ENCODE assay signal across 15 cellular contexts in the genomic region with DNA sequence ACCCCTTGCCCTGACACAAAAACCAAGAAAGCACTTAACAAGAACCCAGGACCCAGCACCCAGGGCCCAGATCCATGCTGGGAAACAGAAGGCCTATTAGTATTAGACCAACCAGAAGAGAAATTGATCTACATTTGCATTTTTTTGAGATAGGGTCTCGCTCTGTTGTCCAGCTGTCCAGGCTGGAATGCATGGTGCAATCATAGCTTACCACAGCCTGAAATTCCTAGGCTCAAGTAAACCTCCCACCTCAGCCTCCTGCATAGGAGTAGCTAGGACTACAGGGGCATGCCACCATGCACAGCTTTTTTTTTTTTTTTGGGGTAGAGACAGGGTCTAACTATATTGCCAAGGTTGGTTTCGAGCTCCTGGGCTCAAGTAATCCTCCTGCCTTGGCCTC. TPM values are rescaled to one million over a fixed set of nuclear protein-coding genes. Genes with fewer than 3 reads are reported as not detected.
A peak's percentile ranks its signal among the peaks of the same experiment; 100 is the strongest.
DNase-seq lines count a peak whose midpoint lies in the region; ATAC-seq and TF ChIP-seq lines count a peak whose summit lies in the region.
"Had no signal": no experiment of that assay in that cellular context is flagged by ENCODE, and none has a peak within 500 bp of the region (broad histone marks: within the 10 kb centered on the region; RNA-seq: fewer than 3 reads in every experiment).

No MANE protein-coding gene starts in this region.

- H3K4me2 ChIP-seq in PC-9: peak overlapping the region; percentile 62; the same call in 1 of the 2 replicates

- H3K27ac ChIP-seq in PC-9: no peak overlapping the region
- H3K27ac ChIP-seq in esophagus (ENCODE audit: low read depth in 2 of 2, low read length in 1 of 2): peak overlapping the region; percentile 45 to 74
- H3K27ac ChIP-seq: SJSA1, VCaP had no signal

- H3K9me3 Mint-ChIP-seq in activated naive CD4-positive, alpha-beta T cell treated with anti-CD3 and anti-CD28 coated beads for 36 hours: no peaks in the 10 kb centered on the region
- no peaks in the 10 kb centered on the region for H3K9me3 Mint-ChIP-seq in stimulated activated effector memory CD8-positive, alpha-beta T cell treated with anti-CD3 and anti-CD28 coated beads, Interleukin-12 subunit alpha, Interleukin-12 subunit beta, amount 100 ng/mL, for 72 hours

- no peak overlapping the region for H2AFZ ChIP-seq in PC-9

- peaks cover 44% of the 10 kb centered on the region for H3F3A ChIP-seq in PC-9 (ENCODE audit: insufficient read depth, low read depth)

- TF ChIP-seq CTCF in PC-9 (conservative IDR thresholded peaks at IDR 0.05): no peak

- 82 to 89% methylated on average over 2 of the region's 2 CpGs for WGBS in esophagus, 2 donors

- H3K4me1 Mint-ChIP-seq in activated naive CD4-positive, alpha-beta T cell treated with anti-CD3 and anti-CD28 coated beads for 36 hours (ENCODE audit: low read depth): peaks cover 88% of the 10 kb centered on the region
- H3K4me1 Mint-ChIP-seq in stimulated activated effector memory CD8-positive, alpha-beta T cell treated with anti-CD3 and anti-CD28 coated beads, Interleukin-12 subunit alpha, Interleukin-12 subunit beta, amount 100 ng/mL, for 72 hours: peaks cover 94% of the 10 kb centered on the region

- intact Hi-C loops in activated naive CD4-positive, alpha-beta T cell treated with anti-CD3 and anti-CD28 coated beads for 36 hours (cut with micrococcal nuclease): loop anchor here (5.0 kb wide), 1 partner anchor 37 kb away; no protein-coding TSS in a partner anchor
- intact Hi-C loops in PC-9 (cut with micrococcal nuclease; ENCODE audit: unreplicated experiment): no loop called here

- POLR2A ChIA-PET in PC-9 (lab: Charles Lee; ENCODE audit: unreplicated experiment): interaction anchor here (0.9 kb wide), 1 partner anchor 1074 kb away, joined by 6 read pairs; no protein-coding TSS in a partner anchor

- H3K27me3 ChIP-seq in PC-9 (ENCODE audit: insufficient read depth, low read depth): no peaks in the 10 kb centered on the region
- H3K27me3 ChIP-seq in esophagus (ENCODE audit: control insufficient read depth in 1 of 2, insufficient read depth in 2 of 2, low read length in 2 of 2): no peaks in the 10 kb centered on the region
- H3K27me3 ChIP-seq: SJSA1, suprapubic skin had no signal

- H3K4me3 Mint-ChIP-seq in activated naive CD4-positive, alpha-beta T cell treated with anti-CD3 and anti-CD28 coated beads for 36 hours: no peak overlapping the region
- H3K4me3 Mint-ChIP-seq in stimulated activated effector memory CD8-positive, alpha-beta T cell treated with anti-CD3 and anti-CD28 coated beads, Interleukin-12 subunit alpha, Interleukin-12 subunit beta, amount 100 ng/mL, for 72 hours: peak overlapping the region; percentile 73

- H3K4me3 ChIP-seq in PC-9: no peak overlapping the region
- H3K4me3 ChIP-seq in esophagus (ENCODE audit: low read depth in 1 of 2, low read length in 2 of 2): no peak overlapping the region
- H3K4me3 ChIP-seq: HAP-1, lung, SJSA1, suprapubic skin had no signal

- peaks cover 87% of the 10 kb centered on the region for H3K79me2 ChIP-seq in PC-9 (ENCODE audit: low read depth)

- peaks cover 19% of the 10 kb centered on the region for H3K36me3 Mint-ChIP-seq in activated naive CD4-positive, alpha-beta T cell treated with anti-CD3 and anti-CD28 coated beads for 36 hours (ENCODE audit: low read depth)
- H3K36me3 Mint-ChIP-seq in stimulated activated effector memory CD8-positive, alpha-beta T cell treated with anti-CD3 and anti-CD28 coated beads, Interleukin-12 subunit alpha, Interleukin-12 subunit beta, amount 100 ng/mL, for 72 hours: peaks cover 50% of the 10 kb centered on the region

- CTCF ChIA-PET in activated naive CD4-positive, alpha-beta T cell treated with anti-CD3 and anti-CD28 coated beads for 36 hours (lab: Charles Lee): interaction anchor here (0.6 to 0.7 kb wide), 2 partner anchors 30 to 102 kb away, joined by 3 read pairs; no protein-coding TSS in a partner anchor
- CTCF ChIA-PET in PC-9 (lab: Charles Lee): no interaction called here

- H3K9me3 ChIP-seq in PC-9 (ENCODE audit: insufficient read depth, low read depth) (no peaks in the 10 kb centered on the region), esophagus (ENCODE audit: control insufficient read depth in 2 of 2, insufficient read depth in 1 of 2, low read depth in 1 of 2, low read length in 1 of 2) (no peaks in the 10 kb centered on the region)
- H3K9me3 ChIP-seq: HAP-1, SJSA1, suprapubic skin had no signal

- DNase-seq in activated naive CD4-positive, alpha-beta T cell treated with anti-CD3 and anti-CD28 coated beads for 36 hours: no peak
- no peak for DNase-seq in activated naive CD4-positive, alpha-beta T cell treated with anti-CD3 and anti-CD28 coated beads, Interleukin-2, amount 50 U/mL, for 16 hours
- DNase-seq in PC-9 (no peak), NCI-H1417 treated with DMSO at 0.1 percent for 48 hours (lab: John Stamatoyannopoulos, UW) (no peak), NCI-H1092 treated with DMSO at 0.1 percent for 48 hours (lab: John Stamatoyannopoulos, UW) (no peak), anterior cingulate cortex (lab: John Stamatoyannopoulos, UW) (no peak)
- DNase-seq in stimulated activated effector memory CD8-positive, alpha-beta T cell treated with anti-CD3 and anti-CD28 coated beads, Interleukin-12 subunit alpha, Interleukin-12 subunit beta, amount 100 ng/mL, for 72 hours (ENCODE audit: low spot score in 2 of 2): no peak
- DNase-seq: DMS53, NCI-H2171 had no signal

- no TSS peak for BruUV-seq in PC-9 (replicated peaks; lab: Mats Ljungman, UMichigan)

- H3K36me3 ChIP-seq in PC-9 (ENCODE audit: low read depth) (no peaks in the 10 kb centered on the region), esophagus (ENCODE audit: control insufficient read depth in 2 of 2, insufficient read depth in 2 of 2, low read length in 1 of 2) (no peaks in the 10 kb centered on the region)
- H3K36me3 ChIP-seq: suprapubic skin had no signal

- peaks cover 75% of the 10 kb centered on the region for H4K20me1 ChIP-seq in PC-9 (ENCODE audit: insufficient read depth)

- no peak for ATAC-seq in stimulated activated effector memory CD8-positive, alpha-beta T cell treated with anti-CD3 and anti-CD28 coated beads, Interleukin-12 subunit alpha, Interleukin-12 subunit beta, amount 100 ng/mL, for 72 hours

- no peaks in the 10 kb centered on the region for H3K27me3 Mint-ChIP-seq in activated naive CD4-positive, alpha-beta T cell treated with anti-CD3 and anti-CD28 coated beads for 36 hours (ENCODE audit: low read depth)

- peak overlapping the region; percentile 76 for H3K27ac Mint-ChIP-seq in activated naive CD4-positive, alpha-beta T cell treated with anti-CD3 and anti-CD28 coated beads for 36 hours
- peak overlapping the region; percentile 17 for H3K27ac Mint-ChIP-seq in stimulated activated effector memory CD8-positive, alpha-beta T cell treated with anti-CD3 and anti-CD28 coated beads, Interleukin-12 subunit alpha, Interleukin-12 subunit beta, amount 100 ng/mL, for 72 hours

- no peaks in the 10 kb centered on the region for H3K9me2 ChIP-seq in PC-9 (ENCODE audit: insufficient read depth)

- H3K4me1 ChIP-seq in PC-9 (replicated peaks; ENCODE audit: insufficient read depth) (peaks cover 51% of the 10 kb centered on the region), esophagus (ENCODE audit: control insufficient read depth in 2 of 2, insufficient read depth in 2 of 2, low read length in 1 of 2) (peaks cover 18 to 54% of the 10 kb centered on the region in 2 donors)
- H3K4me1 ChIP-seq: HAP-1 had no signal

RNA-seq across cellular contexts. Expression of gene CCDC12, which starts 26.4 kb away (rescaled TPM):
- 10 to 100 TPM; 37.6 to 43.0 TPM for total RNA-seq in activated naive CD4-positive, alpha-beta T cell treated with anti-CD3 and anti-CD28 coated beads for 36 hours
- total RNA-seq in PC-9 (2021): 39.3 and 43.1 TPM in 2 replicates
- polyA plus RNA-seq in esophagus: 10 to 100 TPM; 82.5 to 90.1 TPM

RNA-seq across cellular contexts. Expression of gene NBEAL2, which starts 29.3 kb away (rescaled TPM):
- 10 to 100 TPM; 85.0 to 92.4 TPM for total RNA-seq in activated naive CD4-positive, alpha-beta T cell treated with anti-CD3 and anti-CD28 coated beads for 36 hours
- 69.7 and 81.0 TPM in 2 replicates for total RNA-seq in PC-9 (2021)
- 100 to 1,000 TPM; 173 to 211 TPM for polyA plus RNA-seq in esophagus
